ENCODE assay signal across 15 cellular contexts in genomic region chr16:2158262-2158638, GRCh38. TPM values are rescaled to one million over a fixed set of nuclear protein-coding genes. Genes with fewer than 3 reads are reported as not detected.
DNase-seq lines count a peak whose midpoint lies in the region; ATAC-seq and TF ChIP-seq lines count a peak whose summit lies in the region.
"Had no signal": no experiment of that assay in that cellular context is flagged by ENCODE, and none has a peak within 500 bp of the region (broad histone marks: within the 10 kb centered on the region; RNA-seq: fewer than 3 reads in every experiment).

No MANE protein-coding gene starts in this region.

- H3K4me2 ChIP-seq in SK-N-SH = peak overlapping the region; percentile 95; the same call in 1 of the 2 replicates
- H3K4me2 ChIP-seq in mammary epithelial cell (ENCODE audit: insufficient read depth, low read depth, low read length) = peak overlapping the region; percentile 89
- H3K4me2 ChIP-seq in mesenchymal stem cell (ENCODE audit: low read length, poor library complexity, severe bottlenecking) = no peak overlapping the region

- no peaks in the 10 kb centered on the region for H3K27me3 ChIP-seq in SK-N-SH (ENCODE audit: insufficient read depth)
- no peaks in the 10 kb centered on the region for H3K27me3 ChIP-seq in mammary epithelial cell (ENCODE audit: insufficient read depth, low read length)
- no peaks in the 10 kb centered on the region for H3K27me3 ChIP-seq in mesenchymal stem cell (ENCODE audit: control insufficient read depth in 1 of 2, insufficient read depth in 1 of 2, low read length in 2 of 2)
- H3K27me3 ChIP-seq in tibial nerve = no peaks in the 10 kb centered on the region

- DNase-seq in SK-N-SH = no peak
- no peak for DNase-seq in mammary epithelial cell
- no peak for DNase-seq in mesenchymal stem cell
- no peak for DNase-seq in tibial nerve (ENCODE audit: low spot score in 2 of 2)
- no peak for DNase-seq in effector CD8-positive, alpha-beta T cell (lab: John Stamatoyannopoulos, UW)
- DNase-seq in DMS153 (lab: John Stamatoyannopoulos, UW) = no peak
- DNase-seq: 8988T; activated CD8-positive, alpha-beta memory T cell treated with anti-CD3 and anti-CD28 coated beads, Interleukin-2, amount 50 U/mL, for 4 hours; central memory CD4-positive, alpha-beta T cell; T-helper 9 cell had no signal

- H3F3A ChIP-seq in SK-N-SH (replicated peaks; ENCODE audit: insufficient read depth) = peaks cover 9% of the 10 kb centered on the region

- POLR2A ChIA-PET in SK-N-SH (lab: Yijun Ruan, JAX) = no interaction called here

- no peak for TF ChIP-seq CTCF in SK-N-SH (IDR thresholded peaks at IDR 0.05)
- no peak for TF ChIP-seq CTCF in mammary epithelial cell (conservative IDR thresholded peaks at IDR 0.05 in 1 of 2, IDR thresholded peaks at IDR 0.05 in 1 of 2; ENCODE audit: extremely low read depth in 1 of 2, insufficient read depth in 1 of 2, low read depth in 1 of 2, low read length in 2 of 2)
- TF ChIP-seq CTCF in tibial nerve (IDR thresholded peaks at IDR 0.05) = no peak

- no peak overlapping the region for H3K4ac ChIP-seq in mesenchymal stem cell (ENCODE audit: low read depth in 1 of 2, low read length in 2 of 2)

- no peak for TF ChIP-seq RAD21 in SK-N-SH (IDR thresholded peaks at IDR 0.05; ENCODE audit: low read length)

- H3K18ac ChIP-seq in mesenchymal stem cell (ENCODE audit: low read depth in 1 of 2, low read length in 2 of 2) = no peak overlapping the region

- H3K9ac ChIP-seq in SK-N-SH (no peak overlapping the region), mammary epithelial cell (ENCODE audit: insufficient read depth, low read length) (no peak overlapping the region), mesenchymal stem cell (ENCODE audit: low read length) (peak overlapping the region; percentile 98)

- ATAC-seq in SK-N-SH treated with all-trans-retinoic acid at 6 μM for 48 hours (no peak), HG03159 (IDR thresholded peaks at IDR 0.05; ENCODE audit: unreplicated experiment) (no peak)

- intact Hi-C loops in mammary epithelial cell (cut with micrococcal nuclease) = no loop called here

- 89% methylated on average over 11 of the region's 15 CpGs for WGBS in SK-N-SH (ENCODE audit: low lambda C conversion rate)
- WGBS in mammary epithelial cell (ENCODE audit: low coverage, missing lambda C conversion rate) = 71% methylated on average over 8 of the region's 15 CpGs
- WGBS in mesenchymal stem cell = 94% methylated on average over 15 of the region's 15 CpGs
- 64 to 68% methylated on average over 14 to 15 of the region's 15 CpGs for WGBS in tibial nerve, 2 donors

- H3K4me3 ChIP-seq in SK-N-SH (ENCODE audit: low read depth in 2 of 2, low read length in 1 of 2) (no peak overlapping the region), mammary epithelial cell (replicated peaks in 1 of 3; ENCODE audit: insufficient read depth in 1 of 3, low read depth in 2 of 3, low read length in 3 of 3) (no peak overlapping the region), mesenchymal stem cell (ENCODE audit: insufficient read depth in 1 of 2, low read depth in 1 of 2, low read length in 2 of 2) (peak overlapping the region in 1 of 2 experiments; percentile 95), tibial nerve (no peak overlapping the region)

- H2AK5ac ChIP-seq in mesenchymal stem cell (ENCODE audit: low read length, severe bottlenecking) = no peak overlapping the region

- H3K79me2 ChIP-seq in SK-N-SH (ENCODE audit: insufficient read depth) = peaks cover 90% of the 10 kb centered on the region
- H3K79me2 ChIP-seq in mammary epithelial cell (ENCODE audit: insufficient read depth, low read length) = peaks cover 90% of the 10 kb centered on the region

- H3K4me1 ChIP-seq in SK-N-SH (ENCODE audit: control insufficient read depth in 1 of 2, insufficient read depth in 2 of 2, low read depth in 1 of 2, low read length in 1 of 2) (peaks cover 11 to 38% of the 10 kb centered on the region in 2 experiments; a peak in 3 of 4 replicates), mammary epithelial cell (ENCODE audit: insufficient read depth, low read length) (peaks cover 71% of the 10 kb centered on the region), mesenchymal stem cell (ENCODE audit: control insufficient read depth, insufficient read depth, low read depth, low read length) (peaks cover 69% of the 10 kb centered on the region), tibial nerve (peaks cover 0 to 82% (median 62%) of the 10 kb centered on the region in 4 donors)

- H3K23ac ChIP-seq in mesenchymal stem cell (ENCODE audit: low read length in 2 of 2) = no peak overlapping the region

- dilution Hi-C loops in mammary epithelial cell (cut with HindIII; ENCODE audit: low sequenced_read_pairs) = no loop called here

- no peaks in the 10 kb centered on the region for H3K79me1 ChIP-seq in mesenchymal stem cell (replicated peaks; ENCODE audit: low read length, poor library complexity, severe bottlenecking)

- in situ Hi-C loops in mammary epithelial cell (cut with MboI; ENCODE audit: low sequenced_read_pairs in 2 of 2) = loop anchor here in 1 of 2 donors (25.0 kb wide), 1 partner anchor 321 kb away; the partner anchor contains the start of genes FAHD1 and HAGH

- H4K20me1 ChIP-seq in SK-N-SH (ENCODE audit: insufficient read depth) (peaks cover 78% of the 10 kb centered on the region), mammary epithelial cell (ENCODE audit: insufficient read depth, low read length) (no peaks in the 10 kb centered on the region)

- H2BK15ac ChIP-seq in mesenchymal stem cell (ENCODE audit: low read depth, poor library complexity, severe bottlenecking) = no peak overlapping the region

- H2AFZ ChIP-seq in SK-N-SH (ENCODE audit: low read depth) = no peak overlapping the region
- H2AFZ ChIP-seq in mammary epithelial cell (ENCODE audit: low read depth, low read length) = no peak overlapping the region
- no peak overlapping the region for H2AFZ ChIP-seq in mesenchymal stem cell (ENCODE audit: low read depth, low read length)

- BruUV-seq in mammary epithelial cell (replicated peaks; lab: Mats Ljungman, UMichigan) = no TSS peak

- H2BK12ac ChIP-seq in mesenchymal stem cell (ENCODE audit: low read length in 2 of 2) = no peak overlapping the region

- H3K9me3 ChIP-seq in SK-N-SH (no peaks in the 10 kb centered on the region), mammary epithelial cell (replicated peaks; ENCODE audit: insufficient read depth, low read length) (no peaks in the 10 kb centered on the region), mesenchymal stem cell (ENCODE audit: control insufficient read depth, low read length) (no peaks in the 10 kb centered on the region), tibial nerve (no peaks in the 10 kb centered on the region)

- H4K8ac ChIP-seq in mesenchymal stem cell (ENCODE audit: low read length) = no peak overlapping the region

- no peaks in the 10 kb centered on the region for H3K9me2 ChIP-seq in SK-N-SH

- H3K27ac ChIP-seq in SK-N-SH (ENCODE audit: low read depth in 2 of 2, low read length in 1 of 2) (no peak overlapping the region; a peak in 1 of 4 replicates), mammary epithelial cell (ENCODE audit: insufficient read depth, low read depth, low read length) (no peak overlapping the region), mesenchymal stem cell (ENCODE audit: low read length, poor library complexity, severe bottlenecking) (no peak overlapping the region), tibial nerve (peak overlapping the region; percentile 71 to 96 (median 85))

- no peak overlapping the region for H2BK120ac ChIP-seq in mesenchymal stem cell (ENCODE audit: low read depth, low read length)

- TF ChIP-seq EP300 in SK-N-SH (IDR thresholded peaks at IDR 0.05; ENCODE audit: borderline replicate concordance in 1 of 2, low read depth in 1 of 2, low read length in 1 of 2) (no peak), tibial nerve (IDR thresholded peaks at IDR 0.05) (no peak)

- no peak overlapping the region for H4K91ac ChIP-seq in mesenchymal stem cell (ENCODE audit: low read length)

- H3K36me3 ChIP-seq in SK-N-SH (replicated peaks in 1 of 2; ENCODE audit: control insufficient read depth in 1 of 2, insufficient read depth in 2 of 2, low read length in 1 of 2) = peaks cover 13 to 16% of the 10 kb centered on the region in 2 experiments
- peaks cover 6% of the 10 kb centered on the region for H3K36me3 ChIP-seq in mammary epithelial cell (ENCODE audit: insufficient read depth, low read length)
- peaks cover 12 to 39% of the 10 kb centered on the region in 2 experiments for H3K36me3 ChIP-seq in mesenchymal stem cell (ENCODE audit: control insufficient read depth in 1 of 2, insufficient read depth in 2 of 2, low read depth in 1 of 2, low read length in 2 of 2)
- H3K36me3 ChIP-seq in tibial nerve = peaks cover 0 to 3% (median 0%) of the 10 kb centered on the region in 3 donors

- CTCF ChIA-PET in SK-N-SH (lab: Yijun Ruan, JAX) (no interaction called here), mammary epithelial cell (lab: Charles Lee; ENCODE audit: low non-redundant PET) (no interaction called here)

- H2BK5ac ChIP-seq in mesenchymal stem cell (ENCODE audit: low read depth, low read length, poor library complexity, severe bottlenecking) = no peak overlapping the region

- peak overlapping the region in 1 of 2 experiments; percentile 9 for H3K14ac ChIP-seq in mesenchymal stem cell (ENCODE audit: low read length in 2 of 2)

- TF ChIP-seq POLR2A in tibial nerve (IDR thresholded peaks at IDR 0.05) = no peak

RNA-seq across cellular contexts. Expression of gene TRAF7, which starts 2.7 kb away (rescaled TPM):
- 69.9 and 73.0 TPM in 2 replicates for polyA plus RNA-seq in SK-N-SH (2012; rRNA removed)
- 32.5 and 56.2 TPM in 2 replicates for polyA plus RNA-seq in SK-N-SH (2012; cell fraction: cytosol; rRNA removed)
- polyA plus RNA-seq in SK-N-SH (2012; cell fraction: nucleus; rRNA removed) = 95.4 and 106 TPM in 2 replicates
- total RNA-seq in mammary epithelial cell = 100 to 1,000 TPM in 1 of 2 donors, 10 to 100 TPM in 1; 47.5 to 110 TPM
- 65.7 TPM for polyA plus RNA-seq in mammary epithelial cell
- polyA minus RNA-seq in mammary epithelial cell = 54.6 TPM
- 107 TPM for polyA plus RNA-seq in mesenchymal stem cell (2013, experiment 1 of 2)
- 101 TPM for polyA plus RNA-seq in mesenchymal stem cell (2013, experiment 2 of 2)
- 10 to 100 TPM; 29.1 to 53.7 (median 38.4) TPM for total RNA-seq in tibial nerve

RNA-seq across cellular contexts. Expression of gene RAB26, which starts 9.8 kb away (rescaled TPM):
- polyA plus RNA-seq in SK-N-SH (2012; rRNA removed) = 14.3 and 19.5 TPM in 2 replicates
- polyA plus RNA-seq in SK-N-SH (2012; cell fraction: cytosol; rRNA removed) = 4.5 and 6.2 TPM in 2 replicates
- 102 and 121 TPM in 2 replicates for polyA plus RNA-seq in SK-N-SH (2012; cell fraction: nucleus; rRNA removed)
- total RNA-seq in mammary epithelial cell = 1 to 10 TPM in 1 of 2 donors, under 1 TPM in 1; 0.33 to 1.0 TPM
- 0.80 TPM for polyA plus RNA-seq in mammary epithelial cell
- polyA minus RNA-seq in mammary epithelial cell = 0.21 TPM
- polyA plus RNA-seq in mesenchymal stem cell (2013, experiment 1 of 2) = 4.7 TPM
- polyA plus RNA-seq in mesenchymal stem cell (2013, experiment 2 of 2) = 4.4 TPM
- total RNA-seq in tibial nerve = not detected
- total RNA-seq: mononuclear cell had no signal

RNA-seq across cellular contexts. Expression of gene PKD1, which starts 22.6 kb away (rescaled TPM):
- 39.8 and 47.4 TPM in 2 replicates for polyA plus RNA-seq in SK-N-SH (2012; rRNA removed)
- 10.3 and 21.4 TPM in 2 replicates for polyA plus RNA-seq in SK-N-SH (2012; cell fraction: cytosol; rRNA removed)
- polyA plus RNA-seq in SK-N-SH (2012; cell fraction: nucleus; rRNA removed) = 292 and 443 TPM in 2 replicates
- 100 to 1,000 TPM; 119 to 133 TPM for total RNA-seq in mammary epithelial cell
- polyA plus RNA-seq in mammary epithelial cell = 28.4 TPM
- 17.7 TPM for polyA minus RNA-seq in mammary epithelial cell
- polyA plus RNA-seq in mesenchymal stem cell (2013, experiment 1 of 2) = 32.8 TPM
- 28.4 TPM for polyA plus RNA-seq in mesenchymal stem cell (2013, experiment 2 of 2)
- 100 to 1,000 TPM; 207 to 542 (median 381) TPM for total RNA-seq in tibial nerve

RNA-seq across cellular contexts. Expression of gene CASKIN1, which starts 38.2 kb away (rescaled TPM):
- polyA plus RNA-seq in SK-N-SH (2012; rRNA removed) = 1.4 and 1.7 TPM in 2 replicates
- polyA plus RNA-seq in SK-N-SH (2012; cell fraction: cytosol; rRNA removed) = 0.22 and 0.43 TPM in 2 replicates
- polyA plus RNA-seq in SK-N-SH (2012; cell fraction: nucleus; rRNA removed) = 8.7 and 11.6 TPM in 2 replicates
- total RNA-seq in mammary epithelial cell = 1 to 10 TPM in 1 of 2 donors, under 1 TPM in 1; 0.83 to 1.4 TPM
- 0.09 TPM for polyA plus RNA-seq in mammary epithelial cell
- polyA minus RNA-seq in mammary epithelial cell = not detected
- 0.12 TPM for polyA plus RNA-seq in mesenchymal stem cell (2013, experiment 1 of 2)
- polyA plus RNA-seq in mesenchymal stem cell (2013, experiment 2 of 2) = 0.08 TPM
- under 1 TPM in 3 of 4 donors, not detected in 1; 0.20 to 0.63 (median 0.30) TPM for total RNA-seq in tibial nerve
- total RNA-seq: Daoy, mononuclear cell, subcutaneous adipose tissue had no signal

RNA-seq across cellular contexts. Expression of gene MLST8, which starts 47.0 kb away (rescaled TPM):
- polyA plus RNA-seq in SK-N-SH (2012; rRNA removed) = 70.3 and 85.4 TPM in 2 replicates
- 37.7 and 67.4 TPM in 2 replicates for polyA plus RNA-seq in SK-N-SH (2012; cell fraction: cytosol; rRNA removed)
- 156 and 226 TPM in 2 replicates for polyA plus RNA-seq in SK-N-SH (2012; cell fraction: nucleus; rRNA removed)
- total RNA-seq in mammary epithelial cell = 10 to 100 TPM; 39.0 to 55.8 TPM
- polyA plus RNA-seq in mammary epithelial cell = 68.1 TPM
- 45.8 TPM for polyA minus RNA-seq in mammary epithelial cell
- polyA plus RNA-seq in mesenchymal stem cell (2013, experiment 1 of 2) = 45.9 TPM
- polyA plus RNA-seq in mesenchymal stem cell (2013, experiment 2 of 2) = 45.0 TPM
- 10 to 100 TPM; 28.8 to 73.8 (median 43.8) TPM for total RNA-seq in tibial nerve

Comparison
In these comparisons a context has a peak if more than half of its experiments do, and no peak if none do; other contexts are left out.
1. H3K27ac ChIP-seq: peak in tibial nerve (4 of 4); none in SK-N-SH (0 of 2), mammary epithelial cell (single experiment) and mesenchymal stem cell (single experiment).